9 cellular contexts compared by ENCODE assay signal in the genomic region with DNA sequence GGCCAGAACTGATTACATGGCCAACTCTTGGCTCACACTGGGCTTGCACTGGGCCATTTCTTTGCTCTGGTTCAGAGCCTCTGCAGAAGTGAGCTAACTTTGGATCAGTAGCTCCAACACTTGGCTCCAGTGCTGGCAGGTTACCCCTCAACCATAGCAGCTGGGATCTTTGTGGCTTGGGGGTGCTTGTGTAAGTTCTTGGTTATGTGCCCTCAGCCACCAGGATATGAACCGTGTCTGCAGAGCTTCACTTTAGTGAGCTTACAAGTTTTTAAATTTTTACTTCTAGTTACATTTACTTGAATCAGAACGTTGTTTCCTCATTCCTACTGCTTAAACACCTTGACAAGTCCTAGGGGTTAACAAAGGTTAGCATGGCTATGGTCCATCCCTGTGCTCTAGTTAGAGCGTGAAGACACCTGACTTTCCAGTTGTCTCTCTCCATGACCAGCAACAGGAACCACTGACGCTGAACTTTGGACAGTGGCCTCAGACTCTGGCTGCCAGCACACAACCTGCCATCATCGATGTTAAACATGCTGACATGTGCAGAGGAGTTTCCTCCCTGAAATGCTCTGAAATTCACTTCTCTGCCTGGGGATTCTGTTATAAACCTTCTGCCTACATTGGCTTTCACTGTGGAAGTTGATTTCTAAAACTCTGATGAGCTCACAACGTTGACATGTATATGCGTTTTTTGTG. TPM values are rescaled to one million over a fixed set of nuclear protein-coding genes. Genes with fewer than 3 reads are reported as not detected.
DNase-seq lines count a peak whose midpoint lies in the region; ATAC-seq, FAIRE-seq and TF ChIP-seq lines count a peak whose summit lies in the region.
"Had no signal": no experiment of that assay in that cellular context is flagged by ENCODE, and none has a peak within 500 bp of the region (broad histone marks: within the 10 kb centered on the region; RNA-seq: fewer than 3 reads in every experiment).

No MANE protein-coding gene starts in this region.

- H3K79me2 ChIP-seq in fibroblast of lung (ENCODE audit: control insufficient read depth, insufficient read depth, low read length) = peaks cover 58% of the 10 kb centered on the region

- H2AFZ ChIP-seq in fibroblast of lung (ENCODE audit: low read length) = no peak overlapping the region

- TF ChIP-seq POLR2A in A549 (IDR thresholded peaks at IDR 0.05; ENCODE audit: low read length) = no peak

- POLR2A ChIA-PET in A549 (lab: Yijun Ruan, JAX) = interaction anchor here (1.1 to 1.7 kb wide), 2 partner anchors 8 to 400 kb away, joined by 4 to 6 read pairs; a partner anchor contains a TSS

- H3K4me3 ChIP-seq in A549 (no peak overlapping the region), LNCaP clone FGC (ENCODE audit: low read depth, low read length) (no peak overlapping the region), fibroblast of lung (replicated peaks in 1 of 4; ENCODE audit: control extremely low read depth in 1 of 4, insufficient read depth in 1 of 4, low read depth in 3 of 4, low read length in 4 of 4) (no peak overlapping the region)
- H3K4me3 ChIP-seq: sigmoid colon had no signal

- H3K9me3 ChIP-seq in A549 = no peaks in the 10 kb centered on the region
- H3K9me3 ChIP-seq in fibroblast of lung (ENCODE audit: control insufficient read depth, insufficient read depth, low read depth, low read length) = no peaks in the 10 kb centered on the region
- H3K9me3 ChIP-seq: sigmoid colon had no signal

- no peak for FAIRE-seq in A549 (lab: Jason Lieb, UNC)

- TF ChIP-seq CTCF in A549 (IDR thresholded peaks at IDR 0.05) (no peak), LNCaP clone FGC (IDR thresholded peaks at IDR 0.05; ENCODE audit: control insufficient read depth, extremely low read depth, insufficient read depth) (no peak), fibroblast of lung (conservative IDR thresholded peaks at IDR 0.05 in 1 of 2, IDR thresholded peaks at IDR 0.05 in 1 of 2; ENCODE audit: low read depth in 1 of 2, low read length in 2 of 2) (no peak)

- TF ChIP-seq RAD21 in A549 (conservative IDR thresholded peaks at IDR 0.05 in 1 of 2, IDR thresholded peaks at IDR 0.05 in 1 of 2) = no peak

- no peak overlapping the region for H3K9ac ChIP-seq in fibroblast of lung (ENCODE audit: insufficient read depth, low read length)

- CTCF ChIA-PET in A549 (lab: Yijun Ruan, JAX) = interaction anchor here (0.6 to 8.9 kb wide), 5 partner anchors 11 to 798 kb away, joined by 3 to 44 read pairs (median 5); a partner anchor contains a TSS

- 70% methylated on average over 7 of the region's 7 CpGs for WGBS in A549 (ENCODE audit: missing lambda C conversion rate)

- no peaks in the 10 kb centered on the region for H3K27me3 ChIP-seq in fibroblast of lung (ENCODE audit: control insufficient read depth, insufficient read depth, low read length)
- H3K27me3 ChIP-seq: sigmoid colon had no signal

- H3K36me3 ChIP-seq in fibroblast of lung (ENCODE audit: control insufficient read depth, insufficient read depth, low read length) = peaks cover 24% of the 10 kb centered on the region

- no peaks in the 10 kb centered on the region for H4K20me1 ChIP-seq in fibroblast of lung (ENCODE audit: control insufficient read depth, extremely low read depth, insufficient read depth, low read length)

- no peak overlapping the region for H3K27ac ChIP-seq in A549
- no peak overlapping the region for H3K27ac ChIP-seq in fibroblast of lung (ENCODE audit: insufficient read depth, low read length)
- H3K27ac ChIP-seq: sigmoid colon had no signal

- DNase-seq in A549 (ENCODE audit: low read depth in 1 of 2, low spot score in 1 of 2) (no peak), LNCaP clone FGC (ENCODE audit: low read depth) (peak; percentile 77), fibroblast of lung (ENCODE audit: low read depth in 2 of 2) (no peak), HK-2 (ENCODE audit: unreplicated experiment) (no peak), NCI-H146 treated with DMSO at 0.1 percent for 48 hours (lab: John Stamatoyannopoulos, UW; ENCODE audit: unreplicated experiment) (no peak), SKM-1 treated with dmso at 0.1 percent for 144 hours (lab: John Stamatoyannopoulos, UW; ENCODE audit: unreplicated experiment) (no peak)
- DNase-seq: NCI-H1930, sigmoid colon had no signal

- H3K4me2 ChIP-seq in A549 (peak overlapping the region; percentile 99), fibroblast of lung (ENCODE audit: extremely low read depth, insufficient read depth, low read length) (peak overlapping the region; percentile 36)

- ATAC-seq in A549 = no peak

- peaks cover 40% of the 10 kb centered on the region for H3K4me1 ChIP-seq in A549
- peaks cover 9% of the 10 kb centered on the region for H3K4me1 ChIP-seq in fibroblast of lung (ENCODE audit: control insufficient read depth, extremely low read depth, insufficient read depth, low read length)

- no peak for TF ChIP-seq EP300 in A549 (IDR thresholded peaks at IDR 0.05)

TF ChIP-seq in A549, 52 proteins besides CTCF, POLR2A, EP300 and RAD21 (continues in another document):
- TF ChIP-seq ESRRA (IDR thresholded peaks at IDR 0.05; ENCODE audit: borderline replicate concordance, low read length) (no peak), CBX8 (IDR thresholded peaks at IDR 0.05) (no peak), POLR2AphosphoS2 (conservative IDR thresholded peaks at IDR 0.05; ENCODE audit: low read length) (no peak), RNF2 (IDR thresholded peaks at IDR 0.05; ENCODE audit: borderline replicate concordance, low read depth) (no peak), CHD2 (IDR thresholded peaks at IDR 0.05; ENCODE audit: low read length, partially characterized antibody) (no peak), MYC (IDR thresholded peaks at IDR 0.05; ENCODE audit: borderline replicate concordance, low read length) (no peak)
- TF ChIP-seq, protein P1, sequence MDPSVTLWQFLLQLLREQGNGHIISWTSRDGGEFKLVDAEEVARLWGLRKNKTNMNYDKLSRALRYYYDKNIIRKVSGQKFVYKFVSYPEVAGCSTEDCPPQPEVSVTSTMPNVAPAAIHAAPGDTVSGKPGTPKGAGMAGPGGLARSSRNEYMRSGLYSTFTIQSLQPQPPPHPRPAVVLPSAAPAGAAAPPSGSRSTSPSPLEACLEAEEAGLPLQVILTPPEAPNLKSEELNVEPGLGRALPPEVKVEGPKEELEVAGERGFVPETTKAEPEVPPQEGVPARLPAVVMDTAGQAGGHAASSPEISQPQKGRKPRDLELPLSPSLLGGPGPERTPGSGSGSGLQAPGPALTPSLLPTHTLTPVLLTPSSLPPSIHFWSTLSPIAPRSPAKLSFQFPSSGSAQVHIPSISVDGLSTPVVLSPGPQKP (IDR thresholded peaks at IDR 0.05; ENCODE audit: low read depth, low read length) = no peak

RNA-seq across cellular contexts. Expression of a gene that starts 4.1 kb away (rescaled TPM):
- polyA plus RNA-seq in A549 (2011; rRNA removed) (10.0 and 16.1 TPM in 2 replicates), A549 (2017; fragmentation: RNase III; extraction: RNeasy Plus Mini Kit Qiagen cat#74134 plus additional on column Dnase treatment) (27.6 to 29.1 TPM (median 27.9 TPM) in 3 replicates), fibroblast of lung (8.7 and 9.2 TPM in 2 replicates)
- polyA plus RNA-seq in A549 (2012; cell fraction: cytosol; rRNA removed) = 35.1 and 42.2 TPM in 2 replicates
- polyA plus RNA-seq in A549 (2012; cell fraction: nucleus; rRNA removed) = 27.1 and 31.2 TPM in 2 replicates
- polyA minus RNA-seq in A549 (2011; rRNA and poly(A)+ RNA removed) = 3.8 and 4.0 TPM in 2 replicates
- 13.4 and 14.4 TPM in 2 replicates for total RNA-seq in fibroblast of lung
- 7.2 and 13.6 TPM in 2 replicates for polyA plus RNA-seq in fibroblast of lung (2012)
- 0.31 and 0.52 TPM in 2 replicates for polyA minus RNA-seq in fibroblast of lung (ENCODE audit: low replicate concordance)

RNA-seq across cellular contexts. Expression of a gene that starts 13.0 kb away (rescaled TPM):
- 24.3 and 31.8 TPM in 2 replicates for polyA plus RNA-seq in A549 (2011; rRNA removed)
- 20.8 and 29.0 TPM in 2 replicates for polyA plus RNA-seq in A549 (2012; cell fraction: cytosol; rRNA removed)
- 38.4 and 41.3 TPM in 2 replicates for polyA plus RNA-seq in A549 (2012; cell fraction: nucleus; rRNA removed)
- polyA plus RNA-seq in A549 (2017; fragmentation: RNase III; extraction: RNeasy Plus Mini Kit Qiagen cat#74134 plus additional on column Dnase treatment) = 20.5 to 21.4 TPM (median 21.4 TPM) in 3 replicates
- polyA minus RNA-seq in A549 (2011; rRNA and poly(A)+ RNA removed) = 58.8 and 66.5 TPM in 2 replicates
- total RNA-seq in fibroblast of lung = 29.2 and 31.1 TPM in 2 replicates
- polyA plus RNA-seq in fibroblast of lung = 20.0 and 26.4 TPM in 2 replicates
- 16.2 and 21.3 TPM in 2 replicates for polyA plus RNA-seq in fibroblast of lung (2012)
- 41.7 and 48.2 TPM in 2 replicates for polyA minus RNA-seq in fibroblast of lung (ENCODE audit: low replicate concordance)

RNA-seq across cellular contexts. Expression of a gene that starts 13.2 kb away (rescaled TPM):
- polyA plus RNA-seq in A549 (2011; rRNA removed) (23.0 and 27.3 TPM in 2 replicates), A549 (2017; fragmentation: RNase III; extraction: RNeasy Plus Mini Kit Qiagen cat#74134 plus additional on column Dnase treatment) (55.9 to 64.5 TPM (median 55.9 TPM) in 3 replicates), fibroblast of lung (13.3 and 19.7 TPM in 2 replicates)
- 14.1 TPM in 2 replicates for polyA plus RNA-seq in A549 (2012; cell fraction: cytosol; rRNA removed)
- 4.7 and 11.9 TPM in 2 replicates for polyA plus RNA-seq in A549 (2012; cell fraction: nucleus; rRNA removed)
- polyA minus RNA-seq in A549 (2011; rRNA and poly(A)+ RNA removed) = 16.8 and 17.9 TPM in 2 replicates
- total RNA-seq in fibroblast of lung = 20.0 and 28.2 TPM in 2 replicates
- polyA plus RNA-seq in fibroblast of lung (2012) = 22.5 and 32.2 TPM in 2 replicates
- 2.4 and 8.0 TPM in 2 replicates for polyA minus RNA-seq in fibroblast of lung (ENCODE audit: low replicate concordance)

RNA-seq across cellular contexts. Expression of a gene that starts 15.2 kb away (rescaled TPM):
- polyA plus RNA-seq in A549 (2011; rRNA removed) (12.9 and 18.2 TPM in 2 replicates), A549 (2017; fragmentation: RNase III; extraction: RNeasy Plus Mini Kit Qiagen cat#74134 plus additional on column Dnase treatment) (25.5 to 28.1 TPM (median 26.7 TPM) in 3 replicates), fibroblast of lung (14.5 and 18.4 TPM in 2 replicates)
- 20.2 and 23.7 TPM in 2 replicates for polyA plus RNA-seq in A549 (2012; cell fraction: cytosol; rRNA removed)
- polyA plus RNA-seq in A549 (2012; cell fraction: nucleus; rRNA removed) = 27.5 and 34.3 TPM in 2 replicates
- 27.4 and 31.1 TPM in 2 replicates for polyA minus RNA-seq in A549 (2011; rRNA and poly(A)+ RNA removed)
- 30.0 and 39.8 TPM in 2 replicates for total RNA-seq in fibroblast of lung
- 37.2 and 45.6 TPM in 2 replicates for polyA plus RNA-seq in fibroblast of lung (2012)
- polyA minus RNA-seq in fibroblast of lung (ENCODE audit: low replicate concordance) = 32.7 and 47.3 TPM in 2 replicates

RNA-seq across cellular contexts. Expression of a gene that starts 25.3 kb away (rescaled TPM):
- polyA plus RNA-seq in A549 (2011; rRNA removed) (0.12 TPM in 1 of 2 replicates, not detected in the other), A549 (2017; fragmentation: RNase III; extraction: RNeasy Plus Mini Kit Qiagen cat#74134 plus additional on column Dnase treatment) (0.19 to 0.44 TPM (median 0.20 TPM) in 3 replicates), fibroblast of lung (0.08 TPM in 1 of 2 replicates, not detected in the other)
- polyA plus RNA-seq in A549 (2012; cell fraction: cytosol; rRNA removed) = not detected in 2 replicates
- polyA plus RNA-seq in A549 (2012; cell fraction: nucleus; rRNA removed) = 0.12 and 0.36 TPM in 2 replicates
- 0.29 TPM in 1 of 2 replicates, not detected in the other for polyA minus RNA-seq in A549 (2011; rRNA and poly(A)+ RNA removed)
- total RNA-seq in fibroblast of lung = not detected in 2 replicates
- polyA plus RNA-seq in fibroblast of lung (2012) = 0.52 and 0.56 TPM in 2 replicates
- polyA minus RNA-seq in fibroblast of lung (ENCODE audit: low replicate concordance) = not detected in 2 replicates
- total RNA-seq: sigmoid colon had no signal
- polyA plus RNA-seq: CD14-positive monocyte had no signal
